ENCODE assay signal across 9 cellular contexts in the genomic region with DNA sequence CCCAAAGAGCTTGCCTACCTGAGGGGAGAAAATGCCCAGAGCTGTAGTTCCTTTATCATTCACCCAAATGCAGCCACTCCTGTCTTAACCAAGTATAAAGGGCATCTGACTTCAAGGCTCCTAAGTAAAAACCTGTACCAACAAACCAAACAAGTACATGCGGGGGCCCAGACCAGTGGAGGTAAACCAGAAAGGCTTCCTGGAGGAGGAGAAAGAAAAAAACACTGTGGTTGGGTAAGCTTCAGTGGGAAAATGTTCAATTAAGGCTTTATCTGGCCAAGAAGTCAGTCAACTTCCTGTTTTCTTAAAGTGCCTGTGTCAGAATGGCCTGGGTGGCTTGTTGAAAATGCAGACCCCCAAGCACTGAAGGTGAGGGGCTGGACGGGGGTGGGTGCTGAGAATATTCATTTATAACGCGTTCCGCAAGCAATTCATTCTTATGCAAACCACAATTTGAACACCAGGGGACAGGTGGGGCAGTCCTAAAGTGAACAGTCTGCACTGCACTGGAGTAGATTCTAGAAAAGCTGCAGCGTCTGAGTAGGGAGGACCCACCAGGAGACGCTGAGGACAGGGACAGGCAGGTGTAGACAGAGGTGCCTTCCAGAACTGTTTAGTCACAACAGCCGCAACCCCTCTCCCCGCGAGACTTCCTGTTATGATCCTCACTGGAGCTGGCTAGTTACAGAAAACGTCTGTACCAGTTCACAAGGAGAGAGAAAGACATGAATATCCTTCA.
A peak's percentile ranks its signal among the peaks of the same experiment; 100 is the strongest.
DNase-seq lines count a peak whose midpoint lies in the region; ATAC-seq, FAIRE-seq and TF ChIP-seq lines count a peak whose summit lies in the region.
"Had no signal": no experiment of that assay in that cellular context is flagged by ENCODE, and none has a peak within 500 bp of the region (broad histone marks: within the 10 kb centered on the region; RNA-seq: fewer than 3 reads in every experiment).

No MANE protein-coding gene starts in this region.

- no peak for FAIRE-seq in D721Med (lab: Jason Lieb, UNC)

- no peak overlapping the region for H3K27ac ChIP-seq in CD4-positive, alpha-beta memory T cell (ENCODE audit: low read depth, low read length)

- peaks cover 24 to 62% (median 41%) of the 10 kb centered on the region in 4 donors for H3K4me1 Mint-ChIP-seq in CD4-positive, alpha-beta memory T cell
- peaks cover 32% of the 10 kb centered on the region for H3K4me1 Mint-ChIP-seq in T-helper 2 cell treated with Interferon-gamma antibody and Interleukin-4, amounts not matched to agents 5 μg/mL and 100 μg/mL, for 36 hours (ENCODE audit: low read depth)

- peak in 2 of 5 donors; percentile 15 to 38 for DNase-seq in CD4-positive, alpha-beta memory T cell
- peak; percentile 62 for DNase-seq in HT-29 (ENCODE audit: low spot score)
- DNase-seq in T-helper 2 cell treated with Interferon-gamma antibody and Interleukin-4, amounts not matched to agents 5 μg/mL and 100 μg/mL, for 36 hours (ENCODE audit: low spot score), result no peak
- peak; percentile 69 for DNase-seq in iris pigment epithelial cell (ENCODE audit: low read depth)
- DNase-seq in COLO829 (ENCODE audit: low spot score), result no peak
- no peak for DNase-seq in left ventricle myocardium superior
- no peak for DNase-seq in D721Med (ENCODE audit: insufficient read length, low spot score)
- DNase-seq: Right ventricle myocardium superior had no signal

- CTCF ChIA-PET in CD4-positive, alpha-beta memory T cell (lab: Charles Lee; ENCODE audit: partially characterized antibody), result interaction anchor here (0.9 to 1.6 kb wide), 4 partner anchors 11 to 139 kb away, joined by 3 to 9 read pairs (median 4); no protein-coding TSS in a partner anchor

- no peaks in the 10 kb centered on the region for H3K36me3 Mint-ChIP-seq in CD4-positive, alpha-beta memory T cell
- H3K36me3 Mint-ChIP-seq in T-helper 2 cell treated with Interferon-gamma antibody and Interleukin-4, amounts not matched to agents 5 μg/mL and 100 μg/mL, for 36 hours (ENCODE audit: low read depth), result no peaks in the 10 kb centered on the region

- H3K4me3 ChIP-seq in CD4-positive, alpha-beta memory T cell (ENCODE audit: low read length in 2 of 2), result no peak overlapping the region

- H3K36me3 ChIP-seq in CD4-positive, alpha-beta memory T cell (ENCODE audit: insufficient read depth, low read length), result no peaks in the 10 kb centered on the region

- peak overlapping the region; percentile 25 to 83 (median 69) for H3K4me3 Mint-ChIP-seq in CD4-positive, alpha-beta memory T cell
- H3K4me3 Mint-ChIP-seq in T-helper 2 cell treated with Interferon-gamma antibody and Interleukin-4, amounts not matched to agents 5 μg/mL and 100 μg/mL, for 36 hours, result peak overlapping the region; percentile 50

- no peaks in the 10 kb centered on the region for H3K9me3 ChIP-seq in CD4-positive, alpha-beta memory T cell (ENCODE audit: control insufficient read depth in 1 of 2, low read length in 2 of 2)

- H3K4me1 ChIP-seq in CD4-positive, alpha-beta memory T cell (ENCODE audit: insufficient read depth, low read length), result peaks cover 29% of the 10 kb centered on the region

- peak overlapping the region; percentile 54 to 91 (median 79) for H3K27ac Mint-ChIP-seq in CD4-positive, alpha-beta memory T cell
- peak overlapping the region; percentile 35 for H3K27ac Mint-ChIP-seq in T-helper 2 cell treated with Interferon-gamma antibody and Interleukin-4, amounts not matched to agents 5 μg/mL and 100 μg/mL, for 36 hours

- no peak for TF ChIP-seq CTCF in D721Med (IDR thresholded peaks at IDR 0.05; ENCODE audit: insufficient read depth, missing control alignments)

- ATAC-seq in HG02798 (IDR thresholded peaks at IDR 0.05; ENCODE audit: poor library complexity, unreplicated experiment) (no peak), left ventricle myocardium superior (no peak)

- no peaks in the 10 kb centered on the region for H3K9me3 Mint-ChIP-seq in CD4-positive, alpha-beta memory T cell
- H3K9me3 Mint-ChIP-seq in T-helper 2 cell treated with Interferon-gamma antibody and Interleukin-4, amounts not matched to agents 5 μg/mL and 100 μg/mL, for 36 hours, result no peaks in the 10 kb centered on the region

- POLR2A ChIA-PET in CD4-positive, alpha-beta memory T cell (lab: Charles Lee; ENCODE audit: partially characterized antibody), result interaction anchor here (0.7 to 1.1 kb wide), 2 partner anchors 30 to 140 kb away, joined by 4 to 6 read pairs; no protein-coding TSS in a partner anchor

- intact Hi-C loops in CD4-positive, alpha-beta memory T cell (cut with micrococcal nuclease), result no loop called here
- intact Hi-C loops in left ventricle myocardium superior (cut with micrococcal nuclease), result no loop called here

- peaks cover 11 to 22% of the 10 kb centered on the region in 2 donors for H3K27me3 Mint-ChIP-seq in CD4-positive, alpha-beta memory T cell
- peaks cover 38% of the 10 kb centered on the region for H3K27me3 Mint-ChIP-seq in T-helper 2 cell treated with Interferon-gamma antibody and Interleukin-4, amounts not matched to agents 5 μg/mL and 100 μg/mL, for 36 hours (ENCODE audit: low read depth)

- peaks cover under 1% of the 10 kb centered on the region for H3K27me3 ChIP-seq in CD4-positive, alpha-beta memory T cell (ENCODE audit: insufficient read depth, low read length)

Comparison
In these comparisons a context has a peak if more than half of its experiments do, and no peak if none do; other contexts are left out.
1. DNase-seq: peak in HT-29 (single experiment) and iris pigment epithelial cell (single experiment); none in T-helper 2 cell treated with Interferon-gamma antibody and Interleukin-4, amounts not matched to agents 5 μg/mL and 100 μg/mL, for 36 hours (single experiment), COLO829 (single experiment), left ventricle myocardium superior (single experiment) and D721Med (single experiment).